In genomic region chr20:24701027-24701426, GRCh38 we compare ENCODE assay signal across 22 cellular contexts.
DNase-seq lines count a peak whose midpoint lies in the region; ATAC-seq and TF ChIP-seq lines count a peak whose summit lies in the region.
"Had no signal": no experiment of that assay in that cellular context is flagged by ENCODE, and none has a peak within 500 bp of the region (broad histone marks: within the 10 kb centered on the region; RNA-seq: fewer than 3 reads in every experiment).

No MANE protein-coding gene starts in this region.

- no peaks in the 10 kb centered on the region for H3K4me1 Mint-ChIP-seq in activated CD4-positive, alpha-beta memory T cell treated with anti-CD3 and anti-CD28 coated beads, Interleukin-2, amount 10 ng/mL, durations not matched to agents 7 days and 5 days
- H3K4me1 Mint-ChIP-seq in activated CD4-positive, alpha-beta memory T cell treated with anti-CD3 and anti-CD28 coated beads for 36 hours (ENCODE audit: low read depth): no peaks in the 10 kb centered on the region

- intact Hi-C loops in activated CD4-positive, alpha-beta memory T cell treated with anti-CD3 and anti-CD28 coated beads for 36 hours (cut with micrococcal nuclease): no loop called here
- intact Hi-C loops in lower leg skin (cut with DNase I; ENCODE audit: low total_unique reads): no loop called here

- H3K27ac ChIP-seq in Peyer's patch: no peak overlapping the region
- H3K27ac ChIP-seq: 22Rv1, C4-2B had no signal

- no peak overlapping the region for H3K27ac Mint-ChIP-seq in activated CD4-positive, alpha-beta memory T cell treated with anti-CD3 and anti-CD28 coated beads, Interleukin-2, amount 10 ng/mL, durations not matched to agents 7 days and 5 days
- H3K27ac Mint-ChIP-seq in activated CD4-positive, alpha-beta memory T cell treated with anti-CD3 and anti-CD28 coated beads for 36 hours: no peak overlapping the region
- H3K27ac Mint-ChIP-seq: B cell; CD8-positive, alpha-beta T cell had no signal

- no peaks in the 10 kb centered on the region for H3K9me3 Mint-ChIP-seq in activated CD4-positive, alpha-beta memory T cell treated with anti-CD3 and anti-CD28 coated beads, Interleukin-2, amount 10 ng/mL, durations not matched to agents 7 days and 5 days
- H3K9me3 Mint-ChIP-seq in activated CD4-positive, alpha-beta memory T cell treated with anti-CD3 and anti-CD28 coated beads for 36 hours: no peaks in the 10 kb centered on the region
- H3K9me3 Mint-ChIP-seq: CD8-positive, alpha-beta T cell had no signal

- H3K4me3 ChIP-seq in lower leg skin (ENCODE audit: low read depth, poor library complexity, severe bottlenecking) (no peak overlapping the region), Peyer's patch (no peak overlapping the region)

- H3K36me3 ChIP-seq in Peyer's patch: no peaks in the 10 kb centered on the region

- H3K4me3 Mint-ChIP-seq in activated CD4-positive, alpha-beta memory T cell treated with anti-CD3 and anti-CD28 coated beads, Interleukin-2, amount 10 ng/mL, durations not matched to agents 7 days and 5 days: no peak overlapping the region
- H3K4me3 Mint-ChIP-seq in activated CD4-positive, alpha-beta memory T cell treated with anti-CD3 and anti-CD28 coated beads for 36 hours: no peak overlapping the region
- H3K4me3 Mint-ChIP-seq: B cell; CD8-positive, alpha-beta T cell had no signal

- no peaks in the 10 kb centered on the region for H3K27me3 Mint-ChIP-seq in activated CD4-positive, alpha-beta memory T cell treated with anti-CD3 and anti-CD28 coated beads, Interleukin-2, amount 10 ng/mL, durations not matched to agents 7 days and 5 days
- peaks cover 3% of the 10 kb centered on the region for H3K27me3 Mint-ChIP-seq in activated CD4-positive, alpha-beta memory T cell treated with anti-CD3 and anti-CD28 coated beads for 36 hours
- H3K27me3 Mint-ChIP-seq: B cell had no signal

- no peaks in the 10 kb centered on the region for H3K27me3 ChIP-seq in Peyer's patch

- no peak for ATAC-seq in HG02973 (IDR thresholded peaks at IDR 0.05; ENCODE audit: unreplicated experiment)
- ATAC-seq: CD8-positive, alpha-beta T cell; HepG2; Panc1 had no signal

- H3K4me1 ChIP-seq in Peyer's patch: no peaks in the 10 kb centered on the region

- CTCF ChIA-PET in activated CD4-positive, alpha-beta memory T cell treated with anti-CD3 and anti-CD28 coated beads, Interleukin-2, amount 10 ng/mL, durations not matched to agents 7 days and 5 days (lab: Charles Lee): no interaction called here
- CTCF ChIA-PET in activated CD4-positive, alpha-beta memory T cell treated with anti-CD3 and anti-CD28 coated beads for 36 hours (lab: Charles Lee): no interaction called here

- DNase-seq in activated CD4-positive, alpha-beta memory T cell treated with anti-CD3 and anti-CD28 coated beads, Interleukin-2, amount 10 ng/mL, durations not matched to agents 7 days and 5 days: peak; percentile 7
- no peak for DNase-seq in activated CD4-positive, alpha-beta memory T cell treated with anti-CD3 and anti-CD28 coated beads for 36 hours
- peak; percentile 33 for DNase-seq in activated CD8-positive, alpha-beta memory T cell treated with anti-CD3 and anti-CD28 coated beads, Interleukin-2, amount 50 U/mL, for 48 hours
- peak; percentile 1 to 73 for DNase-seq in lower leg skin (ENCODE audit: low spot score in 2 of 2)
- DNase-seq in stimulated activated CD8-positive, alpha-beta memory T cell treated with anti-CD3 and anti-CD28 coated beads, Interleukin-4, amount 100 ng/mL, for 48 hours: peak; percentile 3
- no peak for DNase-seq in activated CD4-positive, CD25-positive, alpha-beta regulatory T cell (lab: John Stamatoyannopoulos, UW)
- no peak for DNase-seq in Peyer's patch
- DNase-seq: CD8-positive, alpha-beta T cell; DMS 273 treated with DMSO at 0.1 percent for 48 hours; Karpas-422; NCI-H1092 treated with DMSO at 0.1 percent for 48 hours; NCI-H1436; NCI-H187; NCI-H2081 treated with DMSO at 0.1 percent for 48 hours; NCI-H226; NCI-H510A had no signal

- no peaks in the 10 kb centered on the region for H3K36me3 Mint-ChIP-seq in activated CD4-positive, alpha-beta memory T cell treated with anti-CD3 and anti-CD28 coated beads, Interleukin-2, amount 10 ng/mL, durations not matched to agents 7 days and 5 days (ENCODE audit: low read depth)
- H3K36me3 Mint-ChIP-seq in activated CD4-positive, alpha-beta memory T cell treated with anti-CD3 and anti-CD28 coated beads for 36 hours: no peaks in the 10 kb centered on the region
- H3K36me3 Mint-ChIP-seq: CD8-positive, alpha-beta T cell had no signal

- TF ChIP-seq CTCF in lower leg skin (IDR thresholded peaks at IDR 0.05): no peak
- no peak for TF ChIP-seq CTCF in Peyer's patch (IDR thresholded peaks at IDR 0.05)

- H3K9me3 ChIP-seq in Peyer's patch: no peaks in the 10 kb centered on the region

- TF ChIP-seq POLR2A in lower leg skin (IDR thresholded peaks at IDR 0.05) (no peak), Peyer's patch (IDR thresholded peaks at IDR 0.05) (no peak)

- POLR2A ChIA-PET in activated CD4-positive, alpha-beta memory T cell treated with anti-CD3 and anti-CD28 coated beads, Interleukin-2, amount 10 ng/mL, durations not matched to agents 7 days and 5 days (lab: Charles Lee): no interaction called here
- POLR2A ChIA-PET in activated CD4-positive, alpha-beta memory T cell treated with anti-CD3 and anti-CD28 coated beads for 36 hours (lab: Charles Lee): no interaction called here

- WGBS in lower leg skin, 2 donors: 84 to 87% methylated on average over 6 of the region's 6 CpGs

Comparison
In these comparisons a context has a peak if more than half of its experiments do, and no peak if none do; other contexts are left out.
1. DNase-seq: peak in activated CD4-positive, alpha-beta memory T cell treated with anti-CD3 and anti-CD28 coated beads, Interleukin-2, amount 10 ng/mL, durations not matched to agents 7 days and 5 days (single experiment), activated CD8-positive, alpha-beta memory T cell treated with anti-CD3 and anti-CD28 coated beads, Interleukin-2, amount 50 U/mL, for 48 hours (single experiment), lower leg skin (2 of 2) and stimulated activated CD8-positive, alpha-beta memory T cell treated with anti-CD3 and anti-CD28 coated beads, Interleukin-4, amount 100 ng/mL, for 48 hours (single experiment); none in activated CD4-positive, alpha-beta memory T cell treated with anti-CD3 and anti-CD28 coated beads for 36 hours (single experiment), activated CD4-positive, CD25-positive, alpha-beta regulatory T cell (0 of 4) and Peyer's patch (0 of 3).